Comparison of ENCODE assay signal across 1 cellular context in the genomic region with DNA sequence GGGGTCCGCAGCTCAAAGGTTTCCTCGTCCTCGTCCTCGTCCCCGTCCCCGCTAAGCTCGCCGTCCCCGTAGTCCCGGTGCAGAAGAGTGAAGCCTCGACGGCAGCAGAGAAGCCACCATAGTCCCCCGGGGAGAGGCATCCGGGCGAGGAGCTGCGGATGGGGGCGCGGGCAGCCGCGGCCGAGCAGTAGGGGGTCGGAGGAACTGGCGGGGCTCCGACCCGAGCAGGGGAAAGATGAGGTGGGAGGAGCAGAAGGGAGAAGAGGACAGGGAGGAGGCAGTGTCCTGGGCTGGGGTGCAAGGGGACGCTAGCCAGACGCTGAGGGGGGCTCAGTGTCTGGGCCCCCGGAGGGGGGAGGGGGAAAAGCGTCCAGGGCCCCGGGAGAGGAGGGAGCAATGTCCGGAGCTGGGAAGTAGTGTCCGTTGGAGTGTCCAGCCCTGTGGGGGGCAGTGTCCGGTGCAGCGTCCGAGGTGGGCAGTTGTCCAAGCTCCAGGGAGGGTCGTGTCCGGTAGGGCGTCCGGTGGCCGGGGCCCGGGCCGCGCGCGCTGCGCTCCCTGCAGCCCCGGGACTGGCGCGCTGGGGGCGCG.
TF ChIP-seq lines count a peak whose summit lies in the region.

A gene with protein sequence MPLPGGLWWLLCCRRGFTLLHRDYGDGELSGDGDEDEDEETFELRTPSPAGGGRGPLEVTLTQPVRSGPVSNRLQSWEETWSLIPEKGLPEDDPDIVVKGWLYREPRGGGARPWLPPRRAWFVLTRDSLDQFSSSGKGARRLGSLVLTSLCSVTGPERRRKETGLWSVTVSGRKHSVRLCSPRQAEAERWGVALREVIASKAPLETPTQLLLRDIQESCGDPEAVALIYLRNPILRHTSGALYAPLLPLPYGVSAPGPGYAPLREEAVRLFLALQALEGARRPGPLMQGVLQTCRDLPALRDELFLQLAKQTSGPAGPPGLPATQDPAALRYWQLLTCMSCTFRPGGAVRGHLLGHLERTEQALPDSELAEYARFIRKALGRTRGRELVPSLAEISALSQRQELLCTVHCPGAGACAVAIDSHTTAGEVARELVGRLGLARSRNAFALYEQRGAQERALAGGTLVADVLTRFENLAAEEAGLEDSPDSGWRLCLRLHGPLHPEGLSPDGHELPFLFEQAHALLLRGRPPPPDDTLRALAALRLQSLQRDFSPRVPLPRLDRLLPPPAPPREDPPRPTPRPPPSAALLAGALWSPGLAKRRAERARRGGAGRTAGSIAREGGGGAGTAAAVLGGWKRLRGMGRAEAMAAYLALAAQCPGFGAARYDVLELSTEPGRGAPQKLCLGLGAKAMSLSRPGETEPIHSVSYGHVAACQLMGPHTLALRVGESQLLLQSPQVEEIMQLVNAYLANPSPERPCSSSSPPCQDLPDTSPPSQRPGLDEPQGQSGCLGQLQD (minus strand): TSS at position 571 of the 588 bp plus-strand sequence. CDS start 431 bp downstream, at position 140.

TF ChIP-seq in HepG2, 621 proteins besides CTCF, POLR2A, EP300 and RAD21 (continued from another document and continues in another):
- TF ChIP-seq, protein P1, sequence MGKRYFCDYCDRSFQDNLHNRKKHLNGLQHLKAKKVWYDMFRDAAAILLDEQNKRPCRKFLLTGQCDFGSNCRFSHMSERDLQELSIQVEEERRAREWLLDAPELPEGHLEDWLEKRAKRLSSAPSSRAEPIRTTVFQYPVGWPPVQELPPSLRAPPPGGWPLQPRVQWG (CRISPR knock-in tag; IDR thresholded peaks at IDR 0.05; ENCODE audit: borderline replicate concordance, low read depth), result no peak
- peak; percentile 45; the same call in 1 of the 2 replicates for TF ChIP-seq ZNF292 (CRISPR knock-in tag; IDR thresholded peaks at IDR 0.05; ENCODE audit: borderline replicate concordance, low read depth)
- TF ChIP-seq ZNF883 (CRISPR knock-in tag; IDR thresholded peaks at IDR 0.05; ENCODE audit: not compliant biosample characterization), result peak; percentile 89
- peak; percentile 29; the same call in 1 of the 2 replicates for TF ChIP-seq ZNF234 (CRISPR knock-in tag; conservative IDR thresholded peaks at IDR 0.05)
- TF ChIP-seq, protein P2, sequence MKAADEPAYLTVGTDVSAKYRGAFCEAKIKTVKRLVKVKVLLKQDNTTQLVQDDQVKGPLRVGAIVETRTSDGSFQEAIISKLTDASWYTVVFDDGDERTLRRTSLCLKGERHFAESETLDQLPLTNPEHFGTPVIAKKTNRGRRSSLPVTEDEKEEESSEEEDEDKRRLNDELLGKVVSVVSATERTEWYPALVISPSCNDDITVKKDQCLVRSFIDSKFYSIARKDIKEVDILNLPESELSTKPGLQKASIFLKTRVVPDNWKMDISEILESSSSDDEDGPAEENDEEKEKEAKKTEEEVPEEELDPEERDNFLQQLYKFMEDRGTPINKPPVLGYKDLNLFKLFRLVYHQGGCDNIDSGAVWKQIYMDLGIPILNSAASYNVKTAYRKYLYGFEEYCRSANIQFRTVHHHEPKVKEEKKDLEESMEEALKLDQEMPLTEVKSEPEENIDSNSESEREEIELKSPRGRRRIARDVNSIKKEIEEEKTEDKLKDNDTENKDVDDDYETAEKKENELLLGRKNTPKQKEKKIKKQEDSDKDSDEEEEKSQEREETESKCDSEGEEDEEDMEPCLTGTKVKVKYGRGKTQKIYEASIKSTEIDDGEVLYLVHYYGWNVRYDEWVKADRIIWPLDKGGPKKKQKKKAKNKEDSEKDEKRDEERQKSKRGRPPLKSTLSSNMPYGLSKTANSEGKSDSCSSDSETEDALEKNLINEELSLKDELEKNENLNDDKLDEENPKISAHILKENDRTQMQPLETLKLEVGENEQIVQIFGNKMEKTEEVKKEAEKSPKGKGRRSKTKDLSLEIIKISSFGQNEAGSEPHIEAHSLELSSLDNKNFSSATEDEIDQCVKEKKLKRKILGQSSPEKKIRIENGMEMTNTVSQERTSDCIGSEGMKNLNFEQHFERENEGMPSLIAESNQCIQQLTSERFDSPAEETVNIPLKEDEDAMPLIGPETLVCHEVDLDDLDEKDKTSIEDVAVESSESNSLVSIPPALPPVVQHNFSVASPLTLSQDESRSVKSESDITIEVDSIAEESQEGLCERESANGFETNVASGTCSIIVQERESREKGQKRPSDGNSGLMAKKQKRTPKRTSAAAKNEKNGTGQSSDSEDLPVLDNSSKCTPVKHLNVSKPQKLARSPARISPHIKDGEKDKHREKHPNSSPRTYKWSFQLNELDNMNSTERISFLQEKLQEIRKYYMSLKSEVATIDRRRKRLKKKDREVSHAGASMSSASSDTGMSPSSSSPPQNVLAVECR (CRISPR knock-in tag; IDR thresholded peaks at IDR 0.05; ENCODE audit: borderline replicate concordance), result peak; percentile 75; the same call in 1 of the 2 replicates
- TF ChIP-seq, protein P3, sequence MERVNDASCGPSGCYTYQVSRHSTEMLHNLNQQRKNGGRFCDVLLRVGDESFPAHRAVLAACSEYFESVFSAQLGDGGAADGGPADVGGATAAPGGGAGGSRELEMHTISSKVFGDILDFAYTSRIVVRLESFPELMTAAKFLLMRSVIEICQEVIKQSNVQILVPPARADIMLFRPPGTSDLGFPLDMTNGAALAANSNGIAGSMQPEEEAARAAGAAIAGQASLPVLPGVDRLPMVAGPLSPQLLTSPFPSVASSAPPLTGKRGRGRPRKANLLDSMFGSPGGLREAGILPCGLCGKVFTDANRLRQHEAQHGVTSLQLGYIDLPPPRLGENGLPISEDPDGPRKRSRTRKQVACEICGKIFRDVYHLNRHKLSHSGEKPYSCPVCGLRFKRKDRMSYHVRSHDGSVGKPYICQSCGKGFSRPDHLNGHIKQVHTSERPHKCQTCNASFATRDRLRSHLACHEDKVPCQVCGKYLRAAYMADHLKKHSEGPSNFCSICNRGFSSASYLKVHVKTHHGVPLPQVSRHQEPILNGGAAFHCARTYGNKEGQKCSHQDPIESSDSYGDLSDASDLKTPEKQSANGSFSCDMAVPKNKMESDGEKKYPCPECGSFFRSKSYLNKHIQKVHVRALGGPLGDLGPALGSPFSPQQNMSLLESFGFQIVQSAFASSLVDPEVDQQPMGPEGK (CRISPR knock-in tag; IDR thresholded peaks at IDR 0.05), result peak; percentile 95
- TF ChIP-seq ZNF451 (CRISPR knock-in tag; IDR thresholded peaks at IDR 0.05), result peak; percentile 40
- TF ChIP-seq GLI4 (CRISPR knock-in tag; IDR thresholded peaks at IDR 0.05; ENCODE audit: borderline replicate concordance), result peak; percentile 70
- peak; percentile 73; the same call in 1 of the 2 replicates for TF ChIP-seq ZBTB7A (CRISPR knock-in tag; IDR thresholded peaks at IDR 0.05)
- no peak for TF ChIP-seq TSC22D2 (CRISPR knock-in tag; IDR thresholded peaks at IDR 0.05; ENCODE audit: borderline replicate concordance)
- 0 out of 2 replicates have a peak, but pooled peaks have one; percentile 42 for TF ChIP-seq MED13 (CRISPR knock-in tag; IDR thresholded peaks at IDR 0.05)
- TF ChIP-seq ZNF329 (CRISPR knock-in tag; IDR thresholded peaks at IDR 0.05; ENCODE audit: low read depth), result peak; percentile 49; the same call in 1 of the 2 replicates
- no peak for TF ChIP-seq ZNF432 (CRISPR knock-in tag; IDR thresholded peaks at IDR 0.05; ENCODE audit: borderline replicate concordance)
- peak; percentile 83 for TF ChIP-seq ZSCAN31 (CRISPR knock-in tag; IDR thresholded peaks at IDR 0.05; ENCODE audit: low read depth)
- TF ChIP-seq REL (CRISPR knock-in tag; conservative IDR thresholded peaks at IDR 0.05), result 0 out of 2 replicates have a peak, but pooled peaks have one; percentile 54
- TF ChIP-seq ZNF501 (CRISPR knock-in tag; IDR thresholded peaks at IDR 0.05), result peak; percentile 79
- TF ChIP-seq, protein P4, sequence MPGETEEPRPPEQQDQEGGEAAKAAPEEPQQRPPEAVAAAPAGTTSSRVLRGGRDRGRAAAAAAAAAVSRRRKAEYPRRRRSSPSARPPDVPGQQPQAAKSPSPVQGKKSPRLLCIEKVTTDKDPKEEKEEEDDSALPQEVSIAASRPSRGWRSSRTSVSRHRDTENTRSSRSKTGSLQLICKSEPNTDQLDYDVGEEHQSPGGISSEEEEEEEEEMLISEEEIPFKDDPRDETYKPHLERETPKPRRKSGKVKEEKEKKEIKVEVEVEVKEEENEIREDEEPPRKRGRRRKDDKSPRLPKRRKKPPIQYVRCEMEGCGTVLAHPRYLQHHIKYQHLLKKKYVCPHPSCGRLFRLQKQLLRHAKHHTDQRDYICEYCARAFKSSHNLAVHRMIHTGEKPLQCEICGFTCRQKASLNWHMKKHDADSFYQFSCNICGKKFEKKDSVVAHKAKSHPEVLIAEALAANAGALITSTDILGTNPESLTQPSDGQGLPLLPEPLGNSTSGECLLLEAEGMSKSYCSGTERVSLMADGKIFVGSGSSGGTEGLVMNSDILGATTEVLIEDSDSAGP (CRISPR knock-in tag; IDR thresholded peaks at IDR 0.05; ENCODE audit: borderline replicate concordance), result 0 out of 2 replicates have a peak, but pooled peaks have one; percentile 15
- 0 out of 2 replicates have a peak, but pooled peaks have one; percentile 1 for TF ChIP-seq DMAP1 (CRISPR knock-in tag; IDR thresholded peaks at IDR 0.05)
- peak; percentile 57 for TF ChIP-seq RBM39 (IDR thresholded peaks at IDR 0.05; ENCODE audit: low read depth, low read length, poor library complexity, severe bottlenecking)
- TF ChIP-seq RNF2 (conservative IDR thresholded peaks at IDR 0.05; ENCODE audit: low read depth), result peak; percentile 65; the same call in 1 of the 2 replicates
- peak; percentile 58; the same call in 1 of the 2 replicates for TF ChIP-seq HDAC1 (CRISPR knock-in tag; IDR thresholded peaks at IDR 0.05)
- peak; percentile 94 for TF ChIP-seq ZNF777 (CRISPR knock-in tag; IDR thresholded peaks at IDR 0.05)
- TF ChIP-seq, protein P5, sequence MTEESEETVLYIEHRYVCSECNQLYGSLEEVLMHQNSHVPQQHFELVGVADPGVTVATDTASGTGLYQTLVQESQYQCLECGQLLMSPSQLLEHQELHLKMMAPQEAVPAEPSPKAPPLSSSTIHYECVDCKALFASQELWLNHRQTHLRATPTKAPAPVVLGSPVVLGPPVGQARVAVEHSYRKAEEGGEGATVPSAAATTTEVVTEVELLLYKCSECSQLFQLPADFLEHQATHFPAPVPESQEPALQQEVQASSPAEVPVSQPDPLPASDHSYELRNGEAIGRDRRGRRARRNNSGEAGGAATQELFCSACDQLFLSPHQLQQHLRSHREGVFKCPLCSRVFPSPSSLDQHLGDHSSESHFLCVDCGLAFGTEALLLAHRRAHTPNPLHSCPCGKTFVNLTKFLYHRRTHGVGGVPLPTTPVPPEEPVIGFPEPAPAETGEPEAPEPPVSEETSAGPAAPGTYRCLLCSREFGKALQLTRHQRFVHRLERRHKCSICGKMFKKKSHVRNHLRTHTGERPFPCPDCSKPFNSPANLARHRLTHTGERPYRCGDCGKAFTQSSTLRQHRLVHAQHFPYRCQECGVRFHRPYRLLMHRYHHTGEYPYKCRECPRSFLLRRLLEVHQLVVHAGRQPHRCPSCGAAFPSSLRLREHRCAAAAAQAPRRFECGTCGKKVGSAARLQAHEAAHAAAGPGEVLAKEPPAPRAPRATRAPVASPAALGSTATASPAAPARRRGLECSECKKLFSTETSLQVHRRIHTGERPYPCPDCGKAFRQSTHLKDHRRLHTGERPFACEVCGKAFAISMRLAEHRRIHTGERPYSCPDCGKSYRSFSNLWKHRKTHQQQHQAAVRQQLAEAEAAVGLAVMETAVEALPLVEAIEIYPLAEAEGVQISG (CRISPR knock-in tag; IDR thresholded peaks at IDR 0.05), result peak; percentile 55; the same call in 1 of the 2 replicates
- TF ChIP-seq ZNF34 (CRISPR knock-in tag; IDR thresholded peaks at IDR 0.05; ENCODE audit: borderline replicate concordance), result 0 out of 2 replicates have a peak, but pooled peaks have one; percentile 11
- TF ChIP-seq ZNF746 (CRISPR knock-in tag; IDR thresholded peaks at IDR 0.05), result 0 out of 2 replicates have a peak, but pooled peaks have one; percentile 40
- no peak for TF ChIP-seq REXO4 (CRISPR knock-in tag; IDR thresholded peaks at IDR 0.05; ENCODE audit: borderline replicate concordance)
- TF ChIP-seq IRX3 (CRISPR knock-in tag; IDR thresholded peaks at IDR 0.05; ENCODE audit: borderline replicate concordance, low read depth), result 0 out of 2 replicates have a peak, but pooled peaks have one; percentile 1
- TF ChIP-seq MYC (CRISPR knock-in tag; IDR thresholded peaks at IDR 0.05; ENCODE audit: borderline replicate concordance), result peak; percentile 15
- TF ChIP-seq, protein P6, sequence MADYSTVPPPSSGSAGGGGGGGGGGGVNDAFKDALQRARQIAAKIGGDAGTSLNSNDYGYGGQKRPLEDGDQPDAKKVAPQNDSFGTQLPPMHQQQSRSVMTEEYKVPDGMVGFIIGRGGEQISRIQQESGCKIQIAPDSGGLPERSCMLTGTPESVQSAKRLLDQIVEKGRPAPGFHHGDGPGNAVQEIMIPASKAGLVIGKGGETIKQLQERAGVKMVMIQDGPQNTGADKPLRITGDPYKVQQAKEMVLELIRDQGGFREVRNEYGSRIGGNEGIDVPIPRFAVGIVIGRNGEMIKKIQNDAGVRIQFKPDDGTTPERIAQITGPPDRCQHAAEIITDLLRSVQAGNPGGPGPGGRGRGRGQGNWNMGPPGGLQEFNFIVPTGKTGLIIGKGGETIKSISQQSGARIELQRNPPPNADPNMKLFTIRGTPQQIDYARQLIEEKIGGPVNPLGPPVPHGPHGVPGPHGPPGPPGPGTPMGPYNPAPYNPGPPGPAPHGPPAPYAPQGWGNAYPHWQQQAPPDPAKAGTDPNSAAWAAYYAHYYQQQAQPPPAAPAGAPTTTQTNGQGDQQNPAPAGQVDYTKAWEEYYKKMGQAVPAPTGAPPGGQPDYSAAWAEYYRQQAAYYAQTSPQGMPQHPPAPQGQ (CRISPR knock-in tag; IDR thresholded peaks at IDR 0.05; ENCODE audit: borderline replicate concordance), result 0 out of 2 replicates have a peak, but pooled peaks have one; percentile 66
- peak; percentile 82; the same call in 1 of the 2 replicates for TF ChIP-seq ZMAT3 (CRISPR knock-in tag; conservative IDR thresholded peaks at IDR 0.05)
- TF ChIP-seq ZFY (CRISPR knock-in tag; IDR thresholded peaks at IDR 0.05), result peak; percentile 52
- TF ChIP-seq HNRNPLL (IDR thresholded peaks at IDR 0.05; ENCODE audit: low read depth, low read length, poor library complexity, severe bottlenecking), result peak; percentile 60
- TF ChIP-seq, protein P7, sequence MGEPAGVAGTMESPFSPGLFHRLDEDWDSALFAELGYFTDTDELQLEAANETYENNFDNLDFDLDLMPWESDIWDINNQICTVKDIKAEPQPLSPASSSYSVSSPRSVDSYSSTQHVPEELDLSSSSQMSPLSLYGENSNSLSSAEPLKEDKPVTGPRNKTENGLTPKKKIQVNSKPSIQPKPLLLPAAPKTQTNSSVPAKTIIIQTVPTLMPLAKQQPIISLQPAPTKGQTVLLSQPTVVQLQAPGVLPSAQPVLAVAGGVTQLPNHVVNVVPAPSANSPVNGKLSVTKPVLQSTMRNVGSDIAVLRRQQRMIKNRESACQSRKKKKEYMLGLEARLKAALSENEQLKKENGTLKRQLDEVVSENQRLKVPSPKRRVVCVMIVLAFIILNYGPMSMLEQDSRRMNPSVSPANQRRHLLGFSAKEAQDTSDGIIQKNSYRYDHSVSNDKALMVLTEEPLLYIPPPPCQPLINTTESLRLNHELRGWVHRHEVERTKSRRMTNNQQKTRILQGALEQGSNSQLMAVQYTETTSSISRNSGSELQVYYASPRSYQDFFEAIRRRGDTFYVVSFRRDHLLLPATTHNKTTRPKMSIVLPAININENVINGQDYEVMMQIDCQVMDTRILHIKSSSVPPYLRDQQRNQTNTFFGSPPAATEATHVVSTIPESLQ (CRISPR knock-in tag; conservative IDR thresholded peaks at IDR 0.05), result 0 out of 2 replicates have a peak, but pooled peaks have one; percentile 56
- TF ChIP-seq SALL1 (CRISPR knock-in tag; IDR thresholded peaks at IDR 0.05), result peak; percentile 40; the same call in 1 of the 2 replicates
